ENCODE assay signal across 16 cellular contexts in genomic region chr13:19519049-19519448, GRCh38. TPM values are rescaled to one million over a fixed set of nuclear protein-coding genes. Genes with fewer than 3 reads are reported as not detected.
DNase-seq lines count a peak whose midpoint lies in the region; ATAC-seq and TF ChIP-seq lines count a peak whose summit lies in the region.
"Had no signal": no experiment of that assay in that cellular context is flagged by ENCODE, and none has a peak within 500 bp of the region (broad histone marks: within the 10 kb centered on the region; RNA-seq: fewer than 3 reads in every experiment).

No MANE protein-coding gene starts in this region.

- no peaks in the 10 kb centered on the region for H4K20me1 ChIP-seq in KMS-11 (ENCODE audit: insufficient read depth)

- H3K36me3 ChIP-seq in KMS-11 (ENCODE audit: insufficient read depth) = no peaks in the 10 kb centered on the region
- H3K36me3 ChIP-seq: BE2C had no signal

- peak overlapping the region; percentile 74 for H3K4me2 ChIP-seq in KMS-11
- H3K4me2 ChIP-seq: A549, GM23338 had no signal

- no peak for TF ChIP-seq CTCF in KMS-11 (conservative IDR thresholded peaks at IDR 0.05; ENCODE audit: low read depth, low read length)

- no peaks in the 10 kb centered on the region for H3K27me3 ChIP-seq in KMS-11 (ENCODE audit: insufficient read depth, low read depth)
- H3K27me3 ChIP-seq: BE2C had no signal

- ATAC-seq in GM18907 (IDR thresholded peaks at IDR 0.05; ENCODE audit: unreplicated experiment) = peak; percentile 50
- peak; percentile 72 for ATAC-seq in HG02852 (IDR thresholded peaks at IDR 0.05; ENCODE audit: unreplicated experiment)
- no peak for ATAC-seq in HG03442 (IDR thresholded peaks at IDR 0.05; ENCODE audit: unreplicated experiment)
- ATAC-seq: A549, GM23338, HepG2 had no signal

- peak overlapping the region; percentile 57 for H2AFZ ChIP-seq in KMS-11 (ENCODE audit: low read depth)
- H2AFZ ChIP-seq: GM23338 had no signal

- peak overlapping the region; percentile 6; the same call in 1 of the 2 replicates for H3K9ac ChIP-seq in KMS-11

- no peak overlapping the region for H3K4me3 ChIP-seq in KMS-11 (IDR thresholded peaks at IDR 0.05; ENCODE audit: insufficient read depth, low read depth, low read length)
- H3K4me3 ChIP-seq: A549, GM23338 had no signal

- DNase-seq in HT-29 (ENCODE audit: low spot score) = no peak
- DNase-seq in effector CD8-positive, alpha-beta T cell (lab: John Stamatoyannopoulos, UW) = no peak
- DNase-seq in activated CD4-positive, CD25-positive, alpha-beta regulatory T cell (lab: John Stamatoyannopoulos, UW) = no peak
- DNase-seq: BE2C; CD4-positive, alpha-beta memory T cell; DMS79; H7 had no signal

- H3K79me2 ChIP-seq in KMS-11 (ENCODE audit: insufficient read depth, low read depth) = no peaks in the 10 kb centered on the region

- H3K27ac ChIP-seq in KMS-11 = peak overlapping the region; percentile 74
- H3K27ac ChIP-seq: A549, C4-2B had no signal

- H3K4me1 ChIP-seq in KMS-11 (ENCODE audit: low read depth, poor library complexity, severe bottlenecking) = peaks cover 53% of the 10 kb centered on the region
- H3K4me1 ChIP-seq: A549, BE2C had no signal

RNA-seq across cellular contexts. Expression of gene TPTE2, which starts 42.3 kb away (rescaled TPM):
- total RNA-seq in HT-29 (2014; rRNA removed; shearing (Covaris generic)) = not detected in 2 replicates
- total RNA-seq: CD4-positive, alpha-beta memory T cell; G401; GM23338; H7; HepG2 had no signal
